ENCODE assay signal across 18 cellular contexts in genomic region chr12:936377-937345, GRCh38. TPM values are rescaled to one million over a fixed set of nuclear protein-coding genes. Genes with fewer than 3 reads are reported as not detected.
DNase-seq lines count a peak whose midpoint lies in the region; ATAC-seq and TF ChIP-seq lines count a peak whose summit lies in the region.
"Had no signal": no experiment of that assay in that cellular context is flagged by ENCODE, and none has a peak within 500 bp of the region (broad histone marks: within the 10 kb centered on the region; RNA-seq: fewer than 3 reads in every experiment).

No MANE protein-coding gene starts in this region.

- H3K79me2 ChIP-seq in H9 (ENCODE audit: insufficient read depth, low read length) = no peaks in the 10 kb centered on the region; the same call in 1 of the 2 replicates

- H3K36me3 ChIP-seq in upper lobe of left lung = peaks cover 0 to 16% (median 2%) of the 10 kb centered on the region in 4 donors

- H3K18ac ChIP-seq in H9 (ENCODE audit: insufficient read length, low read depth, low read length) = no peak overlapping the region

- no CpG with 5 or more reads among the region's 8 CpGs for WGBS in H9 (ENCODE audit: extremely low coverage, insufficient read length, low lambda C conversion rate)
- WGBS in upper lobe of left lung, 2 donors = 90% methylated on average over 8 of the region's 8 CpGs

- H4K5ac ChIP-seq in H9 (ENCODE audit: insufficient read length, low read depth, low read length) = no peak overlapping the region

- H3K27ac ChIP-seq in H9 (ENCODE audit: insufficient read length, low read depth, low read length) = no peak overlapping the region
- no peak overlapping the region for H3K27ac ChIP-seq in upper lobe of left lung
- H3K27ac ChIP-seq: BLaER1 treated with 17β-estradiol and CSF1 and Interleukin-3, amounts not matched to agents 10 nM and 100 nM had no signal

- no peak overlapping the region for H3K56ac ChIP-seq in H9 (ENCODE audit: insufficient read length, low read depth, low read length)

- H3K27me3 Mint-ChIP-seq in activated T-cell treated with anti-CD3 and anti-CD28 coated beads, Interleukin-2, amount 50 U/mL, for 24 hours = no peaks in the 10 kb centered on the region
- H3K27me3 Mint-ChIP-seq in H9 (ENCODE audit: low read depth) = no peaks in the 10 kb centered on the region
- H3K27me3 Mint-ChIP-seq in WTC11 (ENCODE audit: low read depth) = no peaks in the 10 kb centered on the region
- no peaks in the 10 kb centered on the region for H3K27me3 Mint-ChIP-seq in nephron progenitor cell (ENCODE audit: low read depth, poor library complexity)

- H3K27ac Mint-ChIP-seq in activated T-cell treated with anti-CD3 and anti-CD28 coated beads, Interleukin-2, amount 50 U/mL, for 24 hours = peak overlapping the region; percentile 66
- H3K27ac Mint-ChIP-seq in H9 (peak overlapping the region in 2 of 3 experiments; percentile 60 to 75; a peak in 1 of 7 replicates), WTC11 (0 out of 2 replicates have a peak overlapping the region, but pooled peaks have one; percentile 23), nephron progenitor cell (peak overlapping the region; percentile 66)
- H3K27ac Mint-ChIP-seq: CD8-positive, alpha-beta T cell had no signal

- H2BK15ac ChIP-seq in H9 (ENCODE audit: low read depth, low read length) = no peak overlapping the region

- H3K4me2 ChIP-seq in H9 (ENCODE audit: insufficient read depth, insufficient read length, low read length) = no peak overlapping the region
- H3K4me2 ChIP-seq: BLaER1 treated with 17β-estradiol and CSF1 and Interleukin-3, amounts not matched to agents 10 nM and 100 nM had no signal

- H3K36me3 Mint-ChIP-seq in activated T-cell treated with anti-CD3 and anti-CD28 coated beads, Interleukin-2, amount 50 U/mL, for 24 hours (ENCODE audit: low read depth) = peaks cover 54% of the 10 kb centered on the region
- peaks cover 10 to 46% (median 35%) of the 10 kb centered on the region in 3 experiments; a peak in 6 of 7 replicates for H3K36me3 Mint-ChIP-seq in H9 (ENCODE audit: insufficient read depth in 1 of 3, low read depth in 3 of 3)
- peaks cover 30% of the 10 kb centered on the region for H3K36me3 Mint-ChIP-seq in WTC11
- H3K36me3 Mint-ChIP-seq in nephron progenitor cell (ENCODE audit: low read depth) = peaks cover 66% of the 10 kb centered on the region

- no peak overlapping the region for H2BK5ac ChIP-seq in H9 (ENCODE audit: insufficient read length, low read length)

- no peak overlapping the region for H3K4ac ChIP-seq in H9 (ENCODE audit: low read depth, low read length)

- H3K9me3 Mint-ChIP-seq in activated T-cell treated with anti-CD3 and anti-CD28 coated beads, Interleukin-2, amount 50 U/mL, for 24 hours = no peaks in the 10 kb centered on the region
- H3K9me3 Mint-ChIP-seq in H9 (no peaks in the 10 kb centered on the region), WTC11 (no peaks in the 10 kb centered on the region), nephron progenitor cell (peaks cover 4% of the 10 kb centered on the region)
- H3K9me3 Mint-ChIP-seq: CD8-positive, alpha-beta T cell had no signal

- no peak overlapping the region for H3K14ac ChIP-seq in H9 (ENCODE audit: insufficient read depth, low read length)

- ATAC-seq in WTC11 = no peak
- no peak for ATAC-seq in HG03159 (IDR thresholded peaks at IDR 0.05; ENCODE audit: unreplicated experiment)
- ATAC-seq in upper lobe of left lung (ENCODE audit: low FRiP score in 2 of 2) = no peak
- ATAC-seq: CD8-positive, alpha-beta T cell; GM12878 had no signal

- H4K8ac ChIP-seq in H9 (replicated peaks; ENCODE audit: insufficient read length, low read depth, low read length) = no peak overlapping the region

- no peak overlapping the region for H2AK5ac ChIP-seq in H9 (ENCODE audit: insufficient read length, low read length)

- intact Hi-C loops in posterior cingulate gyrus (cut with DNase I) = no loop called here

- H3K79me1 ChIP-seq in H9 (ENCODE audit: insufficient read depth, low read depth, low read length, poor library complexity, severe bottlenecking) = peaks cover 3% of the 10 kb centered on the region

- CTCF ChIA-PET in WTC11 (lab: Charles Lee) = interaction anchor here (1.7 kb wide), 1 partner anchor 13 kb away, joined by 4 read pairs; the partner anchor contains the start of gene RAD52

- H3K23ac ChIP-seq in H9 (ENCODE audit: insufficient read length, low read depth, low read length) = no peak overlapping the region

- no peak overlapping the region for H3T11ph ChIP-seq in H9 (ENCODE audit: low read length)

- H3K4me3 ChIP-seq in upper lobe of left lung = no peak overlapping the region
- H3K4me3 ChIP-seq: BLaER1 treated with 17β-estradiol and CSF1 and Interleukin-3, amounts not matched to agents 10 nM and 100 nM; GM12878 had no signal

- H3K27me3 ChIP-seq in H9 (ENCODE audit: insufficient read depth, low read length) (no peaks in the 10 kb centered on the region), upper lobe of left lung (no peaks in the 10 kb centered on the region)
- H3K27me3 ChIP-seq: BLaER1 treated with 17β-estradiol and CSF1 and Interleukin-3, amounts not matched to agents 10 nM and 100 nM had no signal

- no peak overlapping the region for H2BK20ac ChIP-seq in H9 (ENCODE audit: low read depth, low read length, poor library complexity, severe bottlenecking)

- POLR2A ChIA-PET in WTC11 (lab: Charles Lee) = no interaction called here

- H2AFZ ChIP-seq in H9 (ENCODE audit: low read length) = no peak overlapping the region

- no peak for TF ChIP-seq EP300 in upper lobe of left lung (IDR thresholded peaks at IDR 0.05)

- no peaks in the 10 kb centered on the region for H3K23me2 ChIP-seq in H9 (ENCODE audit: insufficient read length, low read depth, low read length, poor library complexity, severe bottlenecking)

- H3K4me3 Mint-ChIP-seq in activated T-cell treated with anti-CD3 and anti-CD28 coated beads, Interleukin-2, amount 50 U/mL, for 24 hours = no peak overlapping the region
- H3K4me3 Mint-ChIP-seq in H9 = no peak overlapping the region
- no peak overlapping the region for H3K4me3 Mint-ChIP-seq in WTC11
- H3K4me3 Mint-ChIP-seq in nephron progenitor cell = no peak overlapping the region
- H3K4me3 Mint-ChIP-seq: CD8-positive, alpha-beta T cell had no signal

- no peak for TF ChIP-seq POLR2A in upper lobe of left lung (IDR thresholded peaks at IDR 0.05)

- no peak overlapping the region for H2BK120ac ChIP-seq in H9 (ENCODE audit: low read depth, low read length, poor library complexity, severe bottlenecking)

- TF ChIP-seq CTCF in H9 (conservative IDR thresholded peaks at IDR 0.05) (no peak), WTC11 (IDR thresholded peaks at IDR 0.05) (no peak), nephron progenitor cell (IDR thresholded peaks at IDR 0.05) (no peak), upper lobe of left lung (IDR thresholded peaks at IDR 0.05) (no peak)

- H3K4me1 Mint-ChIP-seq in activated T-cell treated with anti-CD3 and anti-CD28 coated beads, Interleukin-2, amount 50 U/mL, for 24 hours (ENCODE audit: low read depth) = peaks cover 5% of the 10 kb centered on the region
- H3K4me1 Mint-ChIP-seq in H9 = no peaks in the 10 kb centered on the region
- H3K4me1 Mint-ChIP-seq in WTC11 = no peaks in the 10 kb centered on the region
- H3K4me1 Mint-ChIP-seq in nephron progenitor cell = no peaks in the 10 kb centered on the region

- no peak for DNase-seq in activated T-cell treated with anti-CD3 and anti-CD28 coated beads, Interleukin-2, amount 50 U/mL, for 24 hours
- no peak for DNase-seq in activated T-cell treated with anti-CD3 and anti-CD28 coated beads, Interleukin-2, amount 50 U/mL, for 1 hour
- no peak for DNase-seq in H9
- no peak for DNase-seq in WTC11 (ENCODE audit: low spot score)
- DNase-seq in nephron progenitor cell = no peak
- no peak for DNase-seq in posterior cingulate gyrus
- DNase-seq in upper lobe of left lung = no peak
- DNase-seq: 8988T; CD8-positive, alpha-beta T cell; DMS 273 treated with DMSO at 0.1 percent for 48 hours; DMS53; DND-41; EL; GOT3; H7 had no signal

- no peaks in the 10 kb centered on the region for H3K9me3 ChIP-seq in H9 (ENCODE audit: control insufficient read depth, low read depth, low read length)
- no peaks in the 10 kb centered on the region for H3K9me3 ChIP-seq in upper lobe of left lung
- H3K9me3 ChIP-seq: BLaER1 treated with 17β-estradiol and CSF1 and Interleukin-3, amounts not matched to agents 10 nM and 100 nM had no signal

- no peak overlapping the region for H3K9ac ChIP-seq in H9 (ENCODE audit: extremely low read depth, insufficient read length, low read length)
- H3K9ac ChIP-seq: BLaER1 treated with 17β-estradiol and CSF1 and Interleukin-3, amounts not matched to agents 10 nM and 100 nM had no signal

- H3K4me1 ChIP-seq in H9 (ENCODE audit: insufficient read depth, low read length) (no peaks in the 10 kb centered on the region), upper lobe of left lung (peaks cover 0 to 7% (median 0%) of the 10 kb centered on the region in 4 donors)

- H4K91ac ChIP-seq in H9 (ENCODE audit: insufficient read length, low read depth, low read length) = no peak overlapping the region

- no peak overlapping the region for H2BK12ac ChIP-seq in H9 (ENCODE audit: insufficient read length, low read depth, low read length)

- no peaks in the 10 kb centered on the region for H4K20me1 ChIP-seq in H9 (ENCODE audit: control insufficient read depth, insufficient read depth, insufficient read length)

TF ChIP-seq in WTC11, 78 proteins besides CTCF, POLR2A, EP300 and RAD21 (continues in another document):
- no peak for TF ChIP-seq SP1 (CRISPR knock-in tag; conservative IDR thresholded peaks at IDR 0.05)
- no peak for TF ChIP-seq ZNF512 (CRISPR knock-in tag; IDR thresholded peaks at IDR 0.05; ENCODE audit: borderline replicate concordance)
- TF ChIP-seq NR2C2 (CRISPR knock-in tag; IDR thresholded peaks at IDR 0.05) = no peak
- no peak for TF ChIP-seq ZNF671 (CRISPR knock-in tag; IDR thresholded peaks at IDR 0.05)
- TF ChIP-seq TP53 (CRISPR knock-in tag; IDR thresholded peaks at IDR 0.05) = no peak
- TF ChIP-seq NR3C1 (CRISPR knock-in tag; conservative IDR thresholded peaks at IDR 0.05; ENCODE audit: low read depth) = no peak

RNA-seq across cellular contexts. Expression of gene RAD52, which starts 12.8 kb away (rescaled TPM):
- total RNA-seq in H9 (2021) = 15.3 and 18.2 TPM in 2 replicates
- 17.1 to 20.7 TPM (median 19.2 TPM) in 3 replicates for total RNA-seq in WTC11 (2021)
- total RNA-seq in upper lobe of left lung = 10 to 100 TPM in 5 of 6 donors, 1 to 10 TPM in 1; 8.2 to 59.7 (median 14.9) TPM

RNA-seq across cellular contexts. Expression of gene ERC1, which starts 54.4 kb away (rescaled TPM):
- total RNA-seq in H9 (2021) (48.0 and 51.2 TPM in 2 replicates), WTC11 (2021) (42.2 to 51.8 TPM (median 47.5 TPM) in 3 replicates), upper lobe of left lung (100 to 1,000 TPM in 1 of 6 donors, 10 to 100 TPM in 5; 37.7 to 158 (median 60.1) TPM)
